ENCODE assay signal across 1 cellular context in genomic region chr2:171149986-171150693, GRCh38.
TF ChIP-seq lines count a peak whose summit lies in the region.

No MANE protein-coding gene starts in this region.

TF ChIP-seq in HepG2, 621 proteins besides CTCF, POLR2A, EP300 and RAD21 (continues in another document):
- no peak for TF ChIP-seq ZFP90 (CRISPR knock-in tag; IDR thresholded peaks at IDR 0.05; ENCODE audit: borderline replicate concordance)
- TF ChIP-seq SRSF1 (optimal IDR thresholded peaks at IDR 0.05; ENCODE audit: low read depth, low read length) = no peak
- no peak for TF ChIP-seq ZNF329 (CRISPR knock-in tag; IDR thresholded peaks at IDR 0.05; ENCODE audit: low read depth)
- TF ChIP-seq SAP130 (CRISPR knock-in tag; IDR thresholded peaks at IDR 0.05; ENCODE audit: low read depth) = peak; percentile 61
- TF ChIP-seq ZNF20 (CRISPR knock-in tag; IDR thresholded peaks at IDR 0.05) = no peak
- peak; percentile 81; the same call in 1 of the 2 replicates for TF ChIP-seq ARID3A (IDR thresholded peaks at IDR 0.05; ENCODE audit: low read depth, low read length)
- no peak for TF ChIP-seq HDAC2 (CRISPR knock-in tag; IDR thresholded peaks at IDR 0.05)
- 0 out of 2 replicates have a peak, but pooled peaks have one; percentile 45 for TF ChIP-seq KDM6A (CRISPR knock-in tag; IDR thresholded peaks at IDR 0.05; ENCODE audit: low read depth)
- TF ChIP-seq HNF1A (IDR thresholded peaks at IDR 0.05; ENCODE audit: low read depth) = peak; percentile 85
- TF ChIP-seq HNF1A (CRISPR knock-in tag; IDR thresholded peaks at IDR 0.05; ENCODE audit: borderline replicate concordance) = peak; percentile 82; the same call in 1 of the 2 replicates
- TF ChIP-seq ZFP82 (CRISPR knock-in tag; IDR thresholded peaks at IDR 0.05; ENCODE audit: borderline replicate concordance) = no peak
- TF ChIP-seq BCL6 (CRISPR knock-in tag; IDR thresholded peaks at IDR 0.05) = peak; percentile 29; the same call in 1 of the 2 replicates
- TF ChIP-seq FOXK1 (CRISPR knock-in tag; IDR thresholded peaks at IDR 0.05; ENCODE audit: borderline replicate concordance, low read depth) = no peak
- TF ChIP-seq ELK4 (CRISPR knock-in tag; IDR thresholded peaks at IDR 0.05; ENCODE audit: borderline replicate concordance) = no peak
- TF ChIP-seq BCLAF1 (IDR thresholded peaks at IDR 0.05) = no peak
- TF ChIP-seq SMC3 (IDR thresholded peaks at IDR 0.05; ENCODE audit: low read length) = 0 out of 2 replicates have a peak, but pooled peaks have one; percentile 15
- no peak for TF ChIP-seq ZNF136 (CRISPR knock-in tag; IDR thresholded peaks at IDR 0.05; ENCODE audit: low read depth)
- peak; percentile 26; the same call in 1 of the 3 replicates for TF ChIP-seq MXI1 (IDR thresholded peaks at IDR 0.05; ENCODE audit: borderline replicate concordance, low read depth, low read length)
- TF ChIP-seq MEIS2 (CRISPR knock-in tag; IDR thresholded peaks at IDR 0.05) = 0 out of 2 replicates have a peak, but pooled peaks have one; percentile 35
- no peak for TF ChIP-seq NCOA5 (CRISPR knock-in tag; IDR thresholded peaks at IDR 0.05)
- TF ChIP-seq ZNF138 (CRISPR knock-in tag; IDR thresholded peaks at IDR 0.05; ENCODE audit: low read depth) = no peak
- no peak for TF ChIP-seq HIVEP1 (CRISPR knock-in tag; IDR thresholded peaks at IDR 0.05)
- TF ChIP-seq U2AF1 (optimal IDR thresholded peaks at IDR 0.05; ENCODE audit: low read depth, low read length) = no peak
- TF ChIP-seq MXD4 (CRISPR knock-in tag; IDR thresholded peaks at IDR 0.05) = 0 out of 2 replicates have a peak, but pooled peaks have one; percentile 43
- no peak for TF ChIP-seq IKZF1 (IDR thresholded peaks at IDR 0.05)
- peak; percentile 29; the same call in 1 of the 2 replicates for TF ChIP-seq KAT7 (CRISPR knock-in tag; IDR thresholded peaks at IDR 0.05; ENCODE audit: borderline replicate concordance)
- no peak for TF ChIP-seq ZNF234 (CRISPR knock-in tag; conservative IDR thresholded peaks at IDR 0.05)
- TF ChIP-seq ZNF713 (CRISPR knock-in tag; IDR thresholded peaks at IDR 0.05) = no peak
- no peak for TF ChIP-seq HDAC6 (IDR thresholded peaks at IDR 0.05; ENCODE audit: low read depth, low read length)
- TF ChIP-seq KAT8 (CRISPR knock-in tag; IDR thresholded peaks at IDR 0.05) = no peak
- TF ChIP-seq ZFP36L1 (CRISPR knock-in tag; IDR thresholded peaks at IDR 0.05) = 0 out of 2 replicates have a peak, but pooled peaks have one; percentile 31
- TF ChIP-seq RXRA (CRISPR knock-in tag; IDR thresholded peaks at IDR 0.05) = no peak
- peak; percentile 61 for TF ChIP-seq NFYC (CRISPR knock-in tag; IDR thresholded peaks at IDR 0.05)
- no peak for TF ChIP-seq SMYD3 (CRISPR knock-in tag; IDR thresholded peaks at IDR 0.05)
- TF ChIP-seq FOXO1 (CRISPR knock-in tag; IDR thresholded peaks at IDR 0.05) = no peak; the same call in 1 of the 2 replicates
- TF ChIP-seq ARID5B (CRISPR knock-in tag; IDR thresholded peaks at IDR 0.05) = peak; percentile 70
- TF ChIP-seq RARA (CRISPR knock-in tag; IDR thresholded peaks at IDR 0.05) = peak; percentile 54; the same call in 1 of the 2 replicates
- TF ChIP-seq PCBP1 (IDR thresholded peaks at IDR 0.05; ENCODE audit: borderline replicate concordance, low read depth, low read length) = no peak
- peak; percentile 29; the same call in 1 of the 2 replicates for TF ChIP-seq RCOR2 (CRISPR knock-in tag; IDR thresholded peaks at IDR 0.05)
- TF ChIP-seq NFYB (CRISPR knock-in tag; IDR thresholded peaks at IDR 0.05) = peak; percentile 77
- TF ChIP-seq HOMEZ (CRISPR knock-in tag; IDR thresholded peaks at IDR 0.05; ENCODE audit: low read depth) = peak; percentile 56; the same call in 1 of the 2 replicates
- no peak for TF ChIP-seq RFX1 (IDR thresholded peaks at IDR 0.05)
- TF ChIP-seq FOXA1 (IDR thresholded peaks at IDR 0.05) = no peak
- 0 out of 2 replicates have a peak, but pooled peaks have one; percentile 10 for TF ChIP-seq FOXA1 (CRISPR knock-in tag; IDR thresholded peaks at IDR 0.05)
- TF ChIP-seq HHEX (CRISPR knock-in tag; IDR thresholded peaks at IDR 0.05) = no peak
- TF ChIP-seq TGIF2 (CRISPR knock-in tag; IDR thresholded peaks at IDR 0.05) = 0 out of 2 replicates have a peak, but pooled peaks have one; percentile 3
- TF ChIP-seq ATF4 (CRISPR knock-in tag; IDR thresholded peaks at IDR 0.05) = 0 out of 4 replicates have a peak, but pooled peaks of 1 of the 2 experiments have one; percentile 22
- peak; percentile 63; the same call in 1 of the 2 replicates for TF ChIP-seq POLR2AphosphoS2 (IDR thresholded peaks at IDR 0.05; ENCODE audit: low read depth, low read length)
- TF ChIP-seq HNF4A (CRISPR knock-in tag; IDR thresholded peaks at IDR 0.05) = peak; percentile 72
- peak; percentile 34; the same call in 1 of the 2 replicates for TF ChIP-seq MED1 (CRISPR knock-in tag; IDR thresholded peaks at IDR 0.05)
- peak; percentile 12; the same call in 1 of the 2 replicates for TF ChIP-seq FOXA3 (CRISPR knock-in tag; IDR thresholded peaks at IDR 0.05)
